In the genomic region with DNA sequence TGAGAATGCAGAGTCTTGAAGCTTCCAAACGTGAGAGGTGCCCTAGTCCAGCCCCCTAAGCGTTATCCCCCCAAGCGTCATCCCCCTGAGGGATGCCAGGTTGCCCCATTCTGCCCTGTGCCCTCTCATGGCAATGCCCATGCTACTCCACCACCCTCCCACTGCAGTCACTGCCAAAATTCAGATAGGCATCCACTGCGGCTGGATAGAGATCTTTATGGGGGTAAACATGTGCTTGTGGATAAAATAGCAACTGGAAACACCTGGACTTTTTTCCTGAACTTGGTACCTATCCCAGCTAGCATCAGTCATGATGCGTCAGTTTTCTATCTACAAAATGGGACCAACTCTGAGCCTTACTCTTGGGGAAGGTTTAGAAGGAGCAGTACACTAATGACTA, we compare ENCODE assay signal across 23 cellular contexts.
"Had no signal": no experiment of that assay in that cellular context is flagged by ENCODE, and none has a peak within 500 bp of the region (broad histone marks: within the 10 kb centered on the region; RNA-seq: fewer than 3 reads in every experiment).

No MANE protein-coding gene starts in this region.

- H3K4me1 ChIP-seq: ascending aorta, body of pancreas had no signal

- H3K9me3 ChIP-seq: ascending aorta, body of pancreas had no signal

- H3K27me3 ChIP-seq: ascending aorta, body of pancreas had no signal

- DNase-seq: activated B cell treated with CpG ODN at 0.5 μM for 24 hours; activated CD4-positive, alpha-beta T cell treated with anti-CD3 and anti-CD28 coated beads for 1 hour; activated CD4-positive, alpha-beta T cell treated with anti-CD3 and anti-CD28 coated beads, Interleukin-2, amount 10 ng/mL, durations not matched to agents 24 days and 14 days; activated CD4-positive, alpha-beta T cell treated with anti-CD3 and anti-CD28 coated beads, Interleukin-2, amount 50 U/mL, for 48 hours; activated CD8-positive, alpha-beta memory T cell treated with anti-CD3 and anti-CD28 coated beads, Interleukin-2, amount 10 ng/mL, durations not matched to agents 7 days and 5 days; activated effector memory CD4-positive, alpha-beta T cell treated with Interleukin-2 at 50 U/mL for 16 hours; activated naive CD4-positive, alpha-beta T cell; activated T-cell treated with anti-CD3 and anti-CD28 coated beads, Interleukin-2, amount 50 U/mL, for 24 hours; NCI-H1092; NCI-H1417 treated with DMSO at 0.1 percent for 48 hours; NCI-H1694; NCI-H2029; NCI-H2107; NCI-H2171 treated with DMSO at 0.1 percent for 48 hours; NCI-H345; NCI-H510A; NCI-H526 treated with DMSO at 0.1 percent for 48 hours; NCI-H82; SHP77 treated with DMSO at 0.1 percent for 48 hours; T-helper 17 cell; T-helper 9 cell had no signal

- H3K27ac ChIP-seq: ascending aorta, body of pancreas had no signal

- H3K4me3 ChIP-seq: ascending aorta, body of pancreas had no signal

- H3K36me3 ChIP-seq: ascending aorta had no signal

- ATAC-seq: activated CD8-positive, alpha-beta memory T cell treated with anti-CD3 and anti-CD28 coated beads, Interleukin-2, amount 10 ng/mL, durations not matched to agents 7 days and 5 days; body of pancreas; T-helper 17 cell had no signal
